In genomic region chr1:150528196-150528595, GRCh38 we compare ENCODE assay signal across 15 cellular contexts. TPM values are rescaled to one million over a fixed set of nuclear protein-coding genes. Genes with fewer than 3 reads are reported as not detected.
DNase-seq lines count a peak whose midpoint lies in the region; ATAC-seq and TF ChIP-seq lines count a peak whose summit lies in the region.
"Had no signal": no experiment of that assay in that cellular context is flagged by ENCODE, and none has a peak within 500 bp of the region (broad histone marks: within the 10 kb centered on the region; RNA-seq: fewer than 3 reads in every experiment).

No MANE protein-coding gene starts in this region.

- H3K36me3 Mint-ChIP-seq in mesothelial cell of epicardium = no peaks in the 10 kb centered on the region

- ATAC-seq in PC-3 = peak; percentile 30; the same call in 1 of the 2 replicates
- ATAC-seq: effector memory CD8-positive, alpha-beta T cell had no signal

- H2AFZ ChIP-seq in PC-3 (ENCODE audit: low read length) = no peak overlapping the region

- H3K27me3 ChIP-seq in PC-3 (ENCODE audit: low read length) = no peaks in the 10 kb centered on the region
- H3K27me3 ChIP-seq: upper lobe of left lung had no signal

- DNase-seq in AG08395 (ENCODE audit: low spot score) (peak; percentile 70), PC-3 (peak; percentile 46), fibroblast of villous mesenchyme (ENCODE audit: low read depth) (peak; percentile 49), GM20000 (ENCODE audit: low spot score) (no peak), mesothelial cell of epicardium (ENCODE audit: low spot score in 2 of 2, unreplicated experiment in 2 of 2) (no peak), cerebellar cortex (ENCODE audit: low spot score) (no peak)
- DNase-seq: activated CD4-positive, alpha-beta T cell treated with anti-CD3 and anti-CD28 coated beads, Interleukin-2, amount 10 ng/mL, durations not matched to agents 7 days and 5 days; effector memory CD8-positive, alpha-beta T cell; NCI-H2081 treated with DMSO at 0.1 percent for 48 hours; NCI-H82; stimulated activated CD4-positive, alpha-beta T cell treated with anti-CD3 and anti-CD28 coated beads, Interleukin-2, amount 100 ng/mL, for 48 hours; upper lobe of left lung had no signal

- no peak overlapping the region for H3K27ac ChIP-seq in PC-3 (ENCODE audit: low read length)
- H3K27ac ChIP-seq: upper lobe of left lung had no signal

- CTCF ChIA-PET in PC-3 (lab: Charles Lee) = no interaction called here

- H3K4me1 ChIP-seq in PC-3 (ENCODE audit: insufficient read depth, low read length) = peaks cover 13% of the 10 kb centered on the region; the same call in 1 of the 2 replicates
- H3K4me1 ChIP-seq: HAP-1 had no signal

- no peaks in the 10 kb centered on the region for H3K79me2 ChIP-seq in PC-3 (ENCODE audit: low read length)

- no peak overlapping the region for H3K27ac Mint-ChIP-seq in mesothelial cell of epicardium
- H3K27ac Mint-ChIP-seq: activated CD4-positive, alpha-beta T cell treated with anti-CD3 and anti-CD28 coated beads, Interleukin-2, amount 10 ng/mL, durations not matched to agents 7 days and 5 days; effector memory CD8-positive, alpha-beta T cell; nephron; T-helper 2 cell treated with Interferon-gamma antibody and Interleukin-4, amounts not matched to agents 5 μg/mL and 100 μg/mL, for 36 hours had no signal

- POLR2A ChIA-PET in PC-3 (lab: Charles Lee; ENCODE audit: unreplicated experiment) = interaction anchor here (0.7 kb wide), 1 partner anchor 11 kb away, joined by 3 read pairs; no protein-coding TSS in a partner anchor

- H3K9me2 ChIP-seq in PC-3 (replicated peaks; ENCODE audit: low read length) = no peaks in the 10 kb centered on the region

- no TSS peak for BruUV-seq in PC-3 (replicated peaks; lab: Mats Ljungman, UMichigan)

- no peaks in the 10 kb centered on the region for H3K36me3 ChIP-seq in PC-3 (ENCODE audit: low read depth, low read length)
- H3K36me3 ChIP-seq: HAP-1, upper lobe of left lung had no signal

- no peaks in the 10 kb centered on the region for H3K27me3 Mint-ChIP-seq in mesothelial cell of epicardium (ENCODE audit: low read depth)
- H3K27me3 Mint-ChIP-seq: activated CD4-positive, alpha-beta T cell treated with anti-CD3 and anti-CD28 coated beads, Interleukin-2, amount 10 ng/mL, durations not matched to agents 7 days and 5 days; effector memory CD8-positive, alpha-beta T cell had no signal

- H3F3A ChIP-seq in PC-3 (ENCODE audit: low read length, unreplicated experiment) = peaks cover 5% of the 10 kb centered on the region

- H3K4me3 Mint-ChIP-seq in mesothelial cell of epicardium = no peak overlapping the region
- H3K4me3 Mint-ChIP-seq: activated CD4-positive, alpha-beta T cell treated with anti-CD3 and anti-CD28 coated beads, Interleukin-2, amount 10 ng/mL, durations not matched to agents 7 days and 5 days; effector memory CD8-positive, alpha-beta T cell; nephron; T-helper 2 cell treated with Interferon-gamma antibody and Interleukin-4, amounts not matched to agents 5 μg/mL and 100 μg/mL, for 36 hours had no signal

- no peaks in the 10 kb centered on the region for H3K9me3 Mint-ChIP-seq in mesothelial cell of epicardium
- H3K9me3 Mint-ChIP-seq: activated CD4-positive, alpha-beta T cell treated with anti-CD3 and anti-CD28 coated beads, Interleukin-2, amount 10 ng/mL, durations not matched to agents 7 days and 5 days; effector memory CD8-positive, alpha-beta T cell; nephron; T-helper 2 cell treated with Interferon-gamma antibody and Interleukin-4, amounts not matched to agents 5 μg/mL and 100 μg/mL, for 36 hours had no signal

- H3K4me1 Mint-ChIP-seq in mesothelial cell of epicardium = peaks cover 12% of the 10 kb centered on the region

- H4K20me1 ChIP-seq in PC-3 (ENCODE audit: low read length) = no peaks in the 10 kb centered on the region

- TF ChIP-seq CTCF in PC-3 (conservative IDR thresholded peaks at IDR 0.05; ENCODE audit: low read depth, low read length) (no peak), fibroblast of villous mesenchyme (IDR thresholded peaks at IDR 0.05; ENCODE audit: insufficient read depth, low read depth, low read length) (no peak), GM20000 (IDR thresholded peaks at IDR 0.05; ENCODE audit: extremely low read depth, missing control alignments) (no peak), mesothelial cell of epicardium (IDR thresholded peaks at IDR 0.05; ENCODE audit: unreplicated experiment) (no peak)

- no peak overlapping the region for H3K9ac ChIP-seq in PC-3 (ENCODE audit: low read length)

- no peaks in the 10 kb centered on the region for H3K9me3 ChIP-seq in PC-3 (ENCODE audit: low read length)
- H3K9me3 ChIP-seq: HAP-1, upper lobe of left lung had no signal

- intact Hi-C loops in PC-3 (cut with micrococcal nuclease) = loop anchor here (5.0 kb wide), 1 partner anchor 41 kb away; the partner anchor contains the start of gene TARS2

- H3K4me3 ChIP-seq in PC-3 (ENCODE audit: low read length) = no peak overlapping the region
- H3K4me3 ChIP-seq in fibroblast of villous mesenchyme (ENCODE audit: low read depth, low read length) = no peak overlapping the region
- H3K4me3 ChIP-seq: HAP-1, upper lobe of left lung had no signal

- H3K4me2 ChIP-seq in PC-3 (ENCODE audit: low read length) = no peak overlapping the region

RNA-seq across cellular contexts. Expression of gene FALEC, which starts 12.6 kb away (rescaled TPM):
- total RNA-seq in PC-3 (2014; rRNA removed) (0.73 TPM in 1 of 2 replicates, not detected in the other), fibroblast of villous mesenchyme (0.64 and 1.3 TPM in 2 replicates), mesothelial cell of epicardium (1.2 to 1.9 TPM (median 1.7 TPM) in 3 replicates)

RNA-seq across cellular contexts. Expression of gene ECM1, which starts 20.3 kb away (rescaled TPM):
- total RNA-seq in PC-3 (2014; rRNA removed) (2.3 and 3.7 TPM in 2 replicates), fibroblast of villous mesenchyme (20.3 and 24.5 TPM in 2 replicates), mesothelial cell of epicardium (4.9 to 5.0 TPM (median 4.9 TPM) in 3 replicates)

RNA-seq across cellular contexts. Expression of gene ADAMTSL4, which starts 21.0 kb away (rescaled TPM):
- total RNA-seq in PC-3 (2014; rRNA removed) (0.81 and 0.87 TPM in 2 replicates), fibroblast of villous mesenchyme (2.9 and 8.6 TPM in 2 replicates), mesothelial cell of epicardium (16.1 to 18.0 TPM (median 16.6 TPM) in 3 replicates)

RNA-seq across cellular contexts. Expression of gene TARS2, which starts 41.0 kb away (rescaled TPM):
- total RNA-seq in PC-3 (2014; rRNA removed) (56.2 and 61.6 TPM in 2 replicates), fibroblast of villous mesenchyme (17.3 and 18.4 TPM in 2 replicates), mesothelial cell of epicardium (31.7 to 33.3 TPM (median 32.6 TPM) in 3 replicates)

RNA-seq across cellular contexts. Expression of gene MCL1, which starts 51.2 kb away (rescaled TPM):
- 285 and 376 TPM in 2 replicates for total RNA-seq in PC-3 (2014; rRNA removed)
- 218 and 272 TPM in 2 replicates for total RNA-seq in fibroblast of villous mesenchyme
- 257 to 268 TPM (median 262 TPM) in 3 replicates for total RNA-seq in mesothelial cell of epicardium

Comparison
In these comparisons a context has a peak if more than half of its experiments do, and no peak if none do; other contexts are left out.
1. DNase-seq: peak in AG08395 (single experiment), PC-3 (single experiment) and fibroblast of villous mesenchyme (single experiment); none in GM20000 (single experiment), mesothelial cell of epicardium (0 of 2) and cerebellar cortex (single experiment).